ENCODE assay signal across 1 cellular context in the genomic region with DNA sequence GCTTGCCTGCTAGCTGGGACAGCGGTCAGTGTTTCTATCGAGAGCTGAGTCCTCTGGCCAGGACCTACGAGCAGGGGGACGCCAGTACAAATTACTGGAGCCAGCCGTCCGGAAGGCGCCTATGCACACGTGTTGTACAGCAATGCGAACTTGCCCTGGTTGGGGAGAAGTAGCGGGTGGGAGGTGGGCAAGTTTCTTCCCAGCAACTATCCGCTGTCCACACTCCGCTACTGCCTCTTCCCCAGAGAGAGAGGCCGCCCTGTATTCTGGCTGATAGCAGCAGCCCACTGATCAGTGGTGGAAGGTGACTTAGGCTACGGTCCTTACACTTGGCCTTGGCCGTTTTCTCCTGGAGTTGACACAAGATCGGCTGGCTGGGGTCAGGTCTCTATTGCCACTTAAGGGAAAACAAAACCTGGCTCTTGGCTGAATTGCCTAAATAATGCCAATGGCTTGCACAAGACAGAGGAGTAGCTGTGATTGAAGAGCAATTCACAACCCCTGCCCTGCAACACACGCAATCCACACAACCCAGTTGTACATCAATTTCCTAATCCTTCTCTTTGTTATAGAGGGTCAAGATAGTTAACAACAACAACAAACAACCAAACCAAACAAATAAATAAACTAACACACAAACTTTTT.
TF ChIP-seq lines count a peak whose summit lies in the region.

No MANE protein-coding gene starts in this region.

TF ChIP-seq in IMR-90, 13 proteins besides CTCF, POLR2A, EP300 and RAD21:
- TF ChIP-seq CEBPB (IDR thresholded peaks at IDR 0.05; ENCODE audit: low read depth, low read length) = no peak
- no peak for TF ChIP-seq RCOR1 (IDR thresholded peaks at IDR 0.05; ENCODE audit: insufficient replicate concordance, low read length)
- no peak for TF ChIP-seq RFX5 (IDR thresholded peaks at IDR 0.05; ENCODE audit: low read depth, low read length)
- no peak for TF ChIP-seq SMC3 (IDR thresholded peaks at IDR 0.05; ENCODE audit: low read depth, low read length)
